Comparison of ENCODE assay signal across 26 cellular contexts in genomic region chr1:22472596-22472995, GRCh38. TPM values are rescaled to one million over a fixed set of nuclear protein-coding genes. Genes with fewer than 3 reads are reported as not detected.
A peak's percentile ranks its signal among the peaks of the same experiment; 100 is the strongest.
DNase-seq lines count a peak whose midpoint lies in the region; ATAC-seq, FAIRE-seq and TF ChIP-seq lines count a peak whose summit lies in the region.
"Had no signal": no experiment of that assay in that cellular context is flagged by ENCODE, and none has a peak within 500 bp of the region (broad histone marks: within the 10 kb centered on the region; RNA-seq: fewer than 3 reads in every experiment).

No MANE protein-coding gene starts in this region.

- ATAC-seq in HepG2, result no peak
- peak; percentile 40 to 69 for ATAC-seq in right cardiac atrium
- no peak for ATAC-seq in HG03571 (IDR thresholded peaks at IDR 0.05; ENCODE audit: unreplicated experiment)
- no peak for ATAC-seq in HG02588 (IDR thresholded peaks at IDR 0.05; ENCODE audit: unreplicated experiment)
- ATAC-seq: naive thymus-derived CD4-positive, alpha-beta T cell had no signal

- no peak for TF ChIP-seq CTCF in liver (IDR thresholded peaks at IDR 0.05; ENCODE audit: low read depth, low read length, missing input control)
- no peak for TF ChIP-seq CTCF in HepG2 (CRISPR knock-in tag; IDR thresholded peaks at IDR 0.05)
- TF ChIP-seq CTCF in endothelial cell (IDR thresholded peaks at IDR 0.05; ENCODE audit: unreplicated experiment), result no peak

- H3K9me3 Mint-ChIP-seq in endothelial cell (ENCODE audit: unreplicated experiment), result no peaks in the 10 kb centered on the region
- H3K9me3 Mint-ChIP-seq: CD4-positive, alpha-beta T cell; endodermal cell; stimulated activated naive CD8-positive, alpha-beta T cell treated with anti-CD3 and anti-CD28 coated beads, Interleukin-15, Interleukin-2, amounts not matched to agents 100 ng/mL and 50 ng/mL, for 24 hours had no signal

- H3K4me3 ChIP-seq in liver (ENCODE audit: low read depth in 1 of 3, low read length in 3 of 3) (no peak overlapping the region), HepG2 (replicated peaks in 1 of 3; ENCODE audit: insufficient read depth in 1 of 3, low read depth in 2 of 3, low read length in 3 of 3) (no peak overlapping the region), right cardiac atrium (ENCODE audit: low read length) (no peak overlapping the region)
- H3K4me3 ChIP-seq: skin epidermis had no signal

- H3K36me3 Mint-ChIP-seq in endothelial cell (ENCODE audit: low read depth, unreplicated experiment), result no peaks in the 10 kb centered on the region

- H3K27ac ChIP-seq in liver (ENCODE audit: low read depth in 1 of 2, low read length in 2 of 2) (no peak overlapping the region), HepG2 (ENCODE audit: extremely low read length, insufficient read depth, low read length) (no peak overlapping the region), right cardiac atrium (ENCODE audit: low read length) (peak overlapping the region; percentile 34)
- H3K27ac ChIP-seq: KMS-11, parathyroid adenoma, skin epidermis had no signal

- no peak overlapping the region for H3K27ac Mint-ChIP-seq in endothelial cell (ENCODE audit: unreplicated experiment)
- H3K27ac Mint-ChIP-seq: CD4-positive, alpha-beta T cell; endodermal cell; stimulated activated naive CD8-positive, alpha-beta T cell treated with anti-CD3 and anti-CD28 coated beads, Interleukin-15, Interleukin-2, amounts not matched to agents 100 ng/mL and 50 ng/mL, for 24 hours had no signal

- peaks cover 57% of the 10 kb centered on the region for H3K79me2 ChIP-seq in HepG2 (ENCODE audit: insufficient read depth, low read length)

- FAIRE-seq in HepG2 (lab: Jason Lieb, UNC), result no peak
- FAIRE-seq: keratinocyte, urothelium cell line had no signal

- no TSS peak for BruUV-seq in HepG2 (replicated peaks; lab: Mats Ljungman, UMichigan)

- no peak for TF ChIP-seq RAD21 in liver (IDR thresholded peaks at IDR 0.05)
- no peak for TF ChIP-seq RAD21 in HepG2 (CRISPR knock-in tag; IDR thresholded peaks at IDR 0.05)

- H3K4me3 Mint-ChIP-seq in endothelial cell (ENCODE audit: unreplicated experiment), result no peak overlapping the region
- H3K4me3 Mint-ChIP-seq: CD4-positive, alpha-beta T cell; endodermal cell; naive thymus-derived CD4-positive, alpha-beta T cell; stimulated activated naive CD8-positive, alpha-beta T cell treated with anti-CD3 and anti-CD28 coated beads, Interleukin-15, Interleukin-2, amounts not matched to agents 100 ng/mL and 50 ng/mL, for 24 hours had no signal

- CTCF ChIA-PET in HepG2 (lab: Yijun Ruan, JAX; ENCODE audit: low intra/inter-chr PET ratio, low total read pairs), result no interaction called here

- H3K36me3 ChIP-seq in liver (ENCODE audit: control insufficient read depth in 4 of 4, insufficient read depth in 3 of 4, low read depth in 1 of 4, low read length in 3 of 4) (no peaks in the 10 kb centered on the region), HepG2 (replicated peaks in 1 of 2; ENCODE audit: control insufficient read depth in 1 of 2, insufficient read depth in 2 of 2, low read length in 2 of 2) (peaks cover 0 to 7% of the 10 kb centered on the region in 2 experiments; a peak in 1 of 5 replicates)

- H3K4me2 ChIP-seq in HepG2 (ENCODE audit: low read depth, low read length), result no peak overlapping the region
- H3K4me2 ChIP-seq: KMS-11 had no signal

- no peak for TF ChIP-seq EP300 in HepG2 (IDR thresholded peaks at IDR 0.05; ENCODE audit: low read depth in 2 of 2, low read length in 2 of 2)
- TF ChIP-seq EP300 in HepG2 (CRISPR knock-in tag; IDR thresholded peaks at IDR 0.05; ENCODE audit: borderline replicate concordance), result no peak

- 55% methylated on average over 2 of the region's 2 CpGs for WGBS in liver
- 100% methylated on average over 2 of the region's 2 CpGs for WGBS in HepG2 (ENCODE audit: low lambda C conversion rate)
- 41% methylated on average over 2 of the region's 2 CpGs for WGBS in right cardiac atrium

- no peaks in the 10 kb centered on the region; the same call in 1 of the 2 replicates for H4K20me1 ChIP-seq in HepG2 (ENCODE audit: insufficient read depth, low read length)

- TF ChIP-seq POLR2A in HepG2 (IDR thresholded peaks at IDR 0.05; ENCODE audit: insufficient read depth in 1 of 2, low read depth in 2 of 2, low read length in 2 of 2), result no peak

- H3K9me3 ChIP-seq in liver (ENCODE audit: control insufficient read depth in 4 of 4, low read length in 3 of 4) (no peaks in the 10 kb centered on the region), HepG2 (ENCODE audit: low read length) (no peaks in the 10 kb centered on the region), right cardiac atrium (ENCODE audit: control insufficient read depth, low read length) (no peaks in the 10 kb centered on the region)

- no peak overlapping the region for H3K9ac ChIP-seq in liver (ENCODE audit: low read depth in 1 of 2, low read length in 2 of 2)
- H3K9ac ChIP-seq in HepG2 (ENCODE audit: insufficient read depth, low read depth, low read length), result no peak overlapping the region
- H3K9ac ChIP-seq: KMS-11, parathyroid adenoma had no signal

- peaks cover 3% of the 10 kb centered on the region for H3K27me3 Mint-ChIP-seq in endothelial cell (ENCODE audit: unreplicated experiment)
- H3K27me3 Mint-ChIP-seq: CD4-positive, alpha-beta T cell; naive thymus-derived CD4-positive, alpha-beta T cell; stimulated activated naive CD8-positive, alpha-beta T cell treated with anti-CD3 and anti-CD28 coated beads, Interleukin-15, Interleukin-2, amounts not matched to agents 100 ng/mL and 50 ng/mL, for 24 hours had no signal

- in situ Hi-C loops in HepG2 (cut with HindIII; ENCODE audit: extremely low pct_ligation_motif_present, low pct_unique_long_range_greater_than_20kb) (no loop called here), T47D (cut with HindIII; ENCODE audit: low pct_unique_long_range_greater_than_20kb, low sequenced_read_pairs) (no loop called here)

- H3K27me3 ChIP-seq in liver (ENCODE audit: control insufficient read depth in 4 of 4, insufficient read depth in 4 of 4, low read length in 3 of 4), result no peaks in the 10 kb centered on the region
- no peaks in the 10 kb centered on the region for H3K27me3 ChIP-seq in HepG2 (ENCODE audit: control insufficient read depth in 1 of 2, insufficient read depth in 2 of 2, low read length in 2 of 2)
- no peaks in the 10 kb centered on the region for H3K27me3 ChIP-seq in right cardiac atrium (ENCODE audit: control insufficient read depth, insufficient read depth)

- no peak overlapping the region for H2AFZ ChIP-seq in HepG2 (ENCODE audit: low read length)
- H2AFZ ChIP-seq: parathyroid adenoma had no signal

- POLR2A ChIA-PET in HepG2 (lab: Yijun Ruan, JAX), result no interaction called here

- H3K4me1 ChIP-seq in liver (ENCODE audit: control insufficient read depth in 4 of 4, insufficient read depth in 4 of 4, low read length in 3 of 4), result peaks cover 2 to 28% (median 15%) of the 10 kb centered on the region in 4 donors
- H3K4me1 ChIP-seq in HepG2 (ENCODE audit: insufficient read depth, low read length), result peaks cover 33% of the 10 kb centered on the region
- peaks cover 17% of the 10 kb centered on the region for H3K4me1 ChIP-seq in right cardiac atrium (ENCODE audit: control insufficient read depth, insufficient read depth, low read length)

- peaks cover 13% of the 10 kb centered on the region for H3K4me1 Mint-ChIP-seq in endothelial cell (ENCODE audit: unreplicated experiment)

- intact Hi-C loops in HepG2 (cut with micrococcal nuclease; ENCODE audit: unreplicated experiment) (no loop called here), right cardiac atrium (cut with DNase I) (no loop called here)

- no peak for DNase-seq in HepG2 (ENCODE audit: low spot score)
- peak; percentile 16 to 99 for DNase-seq in T47D (ENCODE audit: low read depth in 1 of 2, low spot score in 1 of 2)
- peak in 1 of 3 donors; percentile 65 for DNase-seq in right cardiac atrium
- DNase-seq in activated CD4-positive, alpha-beta T cell treated with anti-CD3 and anti-CD28 coated beads, Interleukin-2, amount 50 U/mL, for 1 hour, result no peak
- no peak for DNase-seq in endothelial cell (ENCODE audit: low spot score)
- DNase-seq: activated CD4-positive, alpha-beta T cell treated with anti-CD3 and anti-CD28 coated beads, Interleukin-2, amount 50 U/mL, for 48 hours; activated naive CD4-positive, alpha-beta T cell; activated T-cell treated with anti-CD3 and anti-CD28 coated beads for 4 hours; CD4-positive, alpha-beta T cell; DMS53; endodermal cell; foreskin fibroblast; mesendoderm; naive thymus-derived CD4-positive, alpha-beta T cell; NCI-H1105; NCI-H69; T-helper 1 cell had no signal

TF ChIP-seq in liver, 16 proteins besides CTCF, POLR2A, EP300 and RAD21 (continues in another document):
- peak; percentile 32 for TF ChIP-seq YY1 (IDR thresholded peaks at IDR 0.05)
- no peak for TF ChIP-seq JUND (IDR thresholded peaks at IDR 0.05)

TF ChIP-seq in HepG2, 621 proteins besides CTCF, POLR2A, EP300 and RAD21 (continues in another document):
- no peak for TF ChIP-seq SRF (IDR thresholded peaks at IDR 0.05; ENCODE audit: low read depth, low read length)
- no peak for TF ChIP-seq ZNF282 (IDR thresholded peaks at IDR 0.05; ENCODE audit: partially characterized antibody)

RNA-seq across cellular contexts. Expression of gene ZBTB40, which starts 20.9 kb away (rescaled TPM):
- total RNA-seq in liver (10 to 100 TPM in 1 of 2 donors, 1 to 10 TPM in 1; 7.1 to 11.2 TPM), HepG2 (2016; rRNA removed; fragmentation: Illumina TruSeq; extraction: Trizol) (14.7 and 16.5 TPM in 2 replicates), right cardiac atrium (10 to 100 TPM; 10.7 to 17.7 (median 14.9) TPM), endothelial cell (ENCODE audit: unreplicated experiment) (18.9 TPM)
- polyA plus RNA-seq in liver (1 to 10 TPM; 2.1 to 2.2 TPM), HepG2 (2011; rRNA removed) (8.8 and 10.5 TPM in 2 replicates), right cardiac atrium (5.3 TPM)
- 19.7 and 21.4 TPM in 2 replicates for total RNA-seq in HepG2 (2016; cell fraction: cytosol; rRNA removed; fragmentation: Illumina TruSeq; extraction: Trizol; ENCODE audit: low read depth)
- total RNA-seq in HepG2 (2016; cell fraction: insoluble cytoplasmic fraction; rRNA removed; fragmentation: Illumina TruSeq; extraction: Trizol), result 12.3 and 15.2 TPM in 2 replicates
- total RNA-seq in HepG2 (2016; cell fraction: membrane; rRNA removed; fragmentation: Illumina TruSeq; extraction: Trizol), result 9.5 and 11.9 TPM in 2 replicates
- 27.6 and 28.2 TPM in 2 replicates for total RNA-seq in HepG2 (2016; cell fraction: nucleus; rRNA removed; fragmentation: Illumina TruSeq; extraction: Trizol)
- 2.8 and 2.9 TPM in 2 replicates for polyA plus RNA-seq in HepG2 (2011; cell fraction: cytosol; rRNA removed)
- polyA plus RNA-seq in HepG2 (2011; cell fraction: nucleus; rRNA removed), result 58.3 and 61.4 TPM in 2 replicates
- polyA plus RNA-seq in HepG2 (2012), result 9.2 and 10.4 TPM in 2 replicates
- polyA plus RNA-seq in HepG2 (2016; cell fraction: cytosol; fragmentation: Illumina TruSeq; extraction: Trizol; ENCODE audit: low read depth), result 0.26 and 0.31 TPM in 2 replicates
- polyA plus RNA-seq in HepG2 (2016; cell fraction: insoluble cytoplasmic fraction; fragmentation: Illumina TruSeq; extraction: Trizol; ENCODE audit: low read depth), result 4.9 and 6.4 TPM in 2 replicates
- polyA plus RNA-seq in HepG2 (2016; cell fraction: membrane; fragmentation: Illumina TruSeq; extraction: Trizol; ENCODE audit: low read depth), result 0.66 TPM in 2 replicates
- 40.6 and 43.4 TPM in 2 replicates for polyA plus RNA-seq in HepG2 (2016; cell fraction: nucleus; fragmentation: Illumina TruSeq; extraction: Trizol; ENCODE audit: insufficient read depth, low read depth)
- 16.1 and 26.2 TPM in 2 replicates for polyA minus RNA-seq in HepG2 (2011; rRNA and poly(A)+ RNA removed; ENCODE audit: low replicate concordance)
- 5.2 and 5.8 TPM in 2 replicates for polyA minus RNA-seq in HepG2 (2011; cell fraction: cytosol; rRNA and poly(A)+ RNA removed)
- 25.9 and 28.1 TPM in 2 replicates for polyA minus RNA-seq in HepG2 (2011; cell fraction: nucleus; rRNA and poly(A)+ RNA removed)

Comparison
In these comparisons a context has a peak if more than half of its experiments do, and no peak if none do; other contexts are left out.
1. ATAC-seq: peak in right cardiac atrium (2 of 2); none in HepG2 (single experiment), HG03571 (single experiment) and HG02588 (single experiment).
2. DNase-seq: peak in T47D (2 of 2); none in HepG2 (single experiment), activated CD4-positive, alpha-beta T cell treated with anti-CD3 and anti-CD28 coated beads, Interleukin-2, amount 50 U/mL, for 1 hour (single experiment) and endothelial cell (single experiment).